In genomic region chr2:11405599-11406491, GRCh38 we compare ENCODE assay signal across 16 cellular contexts.
DNase-seq lines count a peak whose midpoint lies in the region; ATAC-seq and TF ChIP-seq lines count a peak whose summit lies in the region.
"Had no signal": no experiment of that assay in that cellular context is flagged by ENCODE, and none has a peak within 500 bp of the region (broad histone marks: within the 10 kb centered on the region; RNA-seq: fewer than 3 reads in every experiment).

No MANE protein-coding gene starts in this region.

- H3K27ac Mint-ChIP-seq in chondrocyte (ENCODE audit: unreplicated experiment): peak overlapping the region; percentile 100
- H3K27ac Mint-ChIP-seq: activated naive CD8-positive, alpha-beta T cell; effector memory CD8-positive, alpha-beta T cell had no signal

- H3K4me3 Mint-ChIP-seq in chondrocyte (ENCODE audit: unreplicated experiment): peak overlapping the region; percentile 55
- H3K4me3 Mint-ChIP-seq: activated naive CD8-positive, alpha-beta T cell; effector memory CD8-positive, alpha-beta T cell had no signal

- H3K27me3 Mint-ChIP-seq in chondrocyte (ENCODE audit: low read depth): no peaks in the 10 kb centered on the region
- H3K27me3 Mint-ChIP-seq: activated naive CD8-positive, alpha-beta T cell had no signal

- peak overlapping the region; percentile 54 for H3K27ac ChIP-seq in lower lobe of right lung

- H3K9ac ChIP-seq in skeletal muscle satellite cell (ENCODE audit: low read depth, low read length): peak overlapping the region; percentile 34

- DNase-seq in G401 (ENCODE audit: low spot score) (peak; percentile 36), chondrocyte (ENCODE audit: low spot score) (no peak), lower lobe of right lung (no peak), D341Med (ENCODE audit: low spot score) (no peak), SIG-M5 treated with dmso at 0.1 percent for 504 hours (lab: John Stamatoyannopoulos, UW; ENCODE audit: unreplicated experiment) (no peak), cerebellar nuclear complex (lab: John Stamatoyannopoulos, UW) (no peak)
- DNase-seq: activated CD8-positive, alpha-beta memory T cell treated with anti-CD3 and anti-CD28 coated beads for 24 hours; effector memory CD8-positive, alpha-beta T cell; midbrain; NCI-H1436 treated with DMSO at 0.1 percent for 48 hours; NCI-H526 treated with DMSO at 0.1 percent for 48 hours; RPMI8226 had no signal

- no peaks in the 10 kb centered on the region for H3K4me1 ChIP-seq in lower lobe of right lung
- H3K4me1 ChIP-seq in skeletal muscle satellite cell (ENCODE audit: control insufficient read depth, insufficient read depth, low read length): peaks cover 33% of the 10 kb centered on the region

- H3K9me3 ChIP-seq in lower lobe of right lung: no peaks in the 10 kb centered on the region
- no peaks in the 10 kb centered on the region for H3K9me3 ChIP-seq in skeletal muscle satellite cell (replicated peaks; ENCODE audit: low read length)

- no peaks in the 10 kb centered on the region for H3K36me3 Mint-ChIP-seq in chondrocyte (ENCODE audit: low read depth)
- H3K36me3 Mint-ChIP-seq: activated naive CD8-positive, alpha-beta T cell had no signal

- H3K27me3 ChIP-seq in lower lobe of right lung (ENCODE audit: low read depth) (no peaks in the 10 kb centered on the region), skeletal muscle satellite cell (ENCODE audit: control insufficient read depth, insufficient read depth, low read length) (no peaks in the 10 kb centered on the region)

- H3K4me2 ChIP-seq in skeletal muscle satellite cell (ENCODE audit: low read length): peak overlapping the region; percentile 24

- in situ Hi-C loops in G401 (cut with HindIII; ENCODE audit: low sequenced_read_pairs): no loop called here

- H3K9me3 Mint-ChIP-seq in chondrocyte (ENCODE audit: low read depth): peaks cover 4% of the 10 kb centered on the region
- H3K9me3 Mint-ChIP-seq: effector memory CD8-positive, alpha-beta T cell had no signal

- H3K36me3 ChIP-seq in lower lobe of right lung (no peaks in the 10 kb centered on the region), skeletal muscle satellite cell (ENCODE audit: insufficient read depth, low read length) (no peaks in the 10 kb centered on the region)

- intact Hi-C loops in lower lobe of right lung (cut with DNase I): no loop called here

- peaks cover 71% of the 10 kb centered on the region for H3K4me1 Mint-ChIP-seq in chondrocyte (ENCODE audit: low read depth)

- no peak for TF ChIP-seq CTCF in chondrocyte (IDR thresholded peaks at IDR 0.05)
- TF ChIP-seq CTCF in lower lobe of right lung (IDR thresholded peaks at IDR 0.05): no peak

- ATAC-seq in lower lobe of right lung (no peak), GM18873 (IDR thresholded peaks at IDR 0.05; ENCODE audit: low FRiP score, unreplicated experiment) (no peak)
- ATAC-seq: effector memory CD8-positive, alpha-beta T cell; HCT116 had no signal

- H3K4me3 ChIP-seq in lower lobe of right lung (no peak overlapping the region), skeletal muscle satellite cell (ENCODE audit: low read length) (no peak overlapping the region)
